Comparison of ENCODE assay signal across 8 cellular contexts in genomic region chr14:20460458-20461229, GRCh38. TPM values are rescaled to one million over a fixed set of nuclear protein-coding genes. Genes with fewer than 3 reads are reported as not detected.
DNase-seq lines count a peak whose midpoint lies in the region; ATAC-seq and TF ChIP-seq lines count a peak whose summit lies in the region.

No MANE protein-coding gene starts in this region.

- no peaks in the 10 kb centered on the region for H3K9me3 ChIP-seq in BE2C

- peak overlapping the region; percentile 88 for H3K4me3 Mint-ChIP-seq in nephron progenitor cell

- TF ChIP-seq CTCF in BE2C (IDR thresholded peaks at IDR 0.05; ENCODE audit: low read depth, low read length) (no peak), nephron progenitor cell (IDR thresholded peaks at IDR 0.05) (no peak)

- H3K4me3 ChIP-seq in BE2C (ENCODE audit: low read depth, low read length) (peak overlapping the region; percentile 83), urinary bladder (ENCODE audit: low read depth, low read length) (peak overlapping the region; percentile 94)

- H3K4me1 ChIP-seq in BE2C (no peaks in the 10 kb centered on the region), urinary bladder (ENCODE audit: insufficient read depth) (peaks cover 2% of the 10 kb centered on the region)

- DNase-seq in BE2C (peak; percentile 19), MV-4-11 (lab: John Stamatoyannopoulos, UW) (peak; percentile 34), epithelial cell of prostate (ENCODE audit: low read depth, low spot score) (no peak), nephron progenitor cell (no peak), SHP77 treated with DMSO at 0.1 percent for 48 hours (lab: John Stamatoyannopoulos, UW) (no peak)
- DNase-seq in activated CD4-positive, alpha-beta T cell treated with anti-CD3 and anti-CD28 coated beads, Interleukin-2, amount 50 U/mL, for 48 hours: peak; percentile 37 to 48

- 6% methylated on average over 32 of the region's 32 CpGs for WGBS in urinary bladder

- no peaks in the 10 kb centered on the region for H3K27me3 Mint-ChIP-seq in nephron progenitor cell (ENCODE audit: low read depth, poor library complexity)

- H3K36me3 Mint-ChIP-seq in nephron progenitor cell (ENCODE audit: low read depth): peaks cover 15% of the 10 kb centered on the region

- no peaks in the 10 kb centered on the region for H3K9me3 Mint-ChIP-seq in nephron progenitor cell

- H3K27ac ChIP-seq in epithelial cell of prostate (peak overlapping the region; percentile 87), urinary bladder (ENCODE audit: low read depth) (peak overlapping the region; percentile 94)

- peaks cover 32% of the 10 kb centered on the region for H3K4me1 Mint-ChIP-seq in nephron progenitor cell

- peak overlapping the region; percentile 49 for H3K27ac Mint-ChIP-seq in nephron progenitor cell

- peak; percentile 3 for ATAC-seq in GM21447 (IDR thresholded peaks at IDR 0.05; ENCODE audit: unreplicated experiment)

- no peaks in the 10 kb centered on the region for H3K27me3 ChIP-seq in BE2C

- H3K36me3 ChIP-seq in BE2C (peaks cover 37% of the 10 kb centered on the region), urinary bladder (ENCODE audit: insufficient read depth) (peaks cover 2% of the 10 kb centered on the region)

RNA-seq across cellular contexts. Expression of gene PIP4P1, which starts 0.6 kb away (rescaled TPM):
- polyA plus RNA-seq in BE2C (2012; ENCODE audit: insufficient read depth, insufficient read length, low read depth): 69.3 TPM
- total RNA-seq in urinary bladder: 11.9 TPM
- polyA plus RNA-seq in urinary bladder: 40.8 TPM

RNA-seq across cellular contexts. Expression of gene APEX1, which starts 5.6 kb away (rescaled TPM):
- 420 TPM for polyA plus RNA-seq in BE2C (2012; ENCODE audit: insufficient read depth, insufficient read length, low read depth)
- total RNA-seq in urinary bladder: 21.2 TPM
- 147 TPM for polyA plus RNA-seq in urinary bladder

RNA-seq across cellular contexts. Expression of gene OSGEP, which starts 6.0 kb away (rescaled TPM):
- polyA plus RNA-seq in BE2C (2012; ENCODE audit: insufficient read depth, insufficient read length, low read depth): 64.7 TPM
- 28.4 TPM for total RNA-seq in urinary bladder
- 41.1 TPM for polyA plus RNA-seq in urinary bladder

RNA-seq across cellular contexts. Expression of gene PNP, which starts 8.6 kb away (rescaled TPM):
- polyA plus RNA-seq in BE2C (2012; ENCODE audit: insufficient read depth, insufficient read length, low read depth): 161 TPM
- total RNA-seq in urinary bladder: 12.5 TPM
- 25.9 TPM for polyA plus RNA-seq in urinary bladder

RNA-seq across cellular contexts. Expression of gene KLHL33, which starts 24.7 kb away (rescaled TPM):
- polyA plus RNA-seq in BE2C (2012; ENCODE audit: insufficient read depth, insufficient read length, low read depth): 0.08 TPM
- total RNA-seq in urinary bladder: 0.69 TPM
- polyA plus RNA-seq in urinary bladder: 0.42 TPM

Comparison
In these comparisons a context has a peak if more than half of its experiments do, and no peak if none do; other contexts are left out.
1. DNase-seq: peak in BE2C (single experiment), MV-4-11 (single experiment) and activated CD4-positive, alpha-beta T cell treated with anti-CD3 and anti-CD28 coated beads, Interleukin-2, amount 50 U/mL, for 48 hours (2 of 2); none in epithelial cell of prostate (single experiment), nephron progenitor cell (single experiment) and SHP77 treated with DMSO at 0.1 percent for 48 hours (single experiment).